Comparison of ENCODE assay signal across 8 cellular contexts in genomic region chr1:225879521-225880209, GRCh38. TPM values are rescaled to one million over a fixed set of nuclear protein-coding genes. Genes with fewer than 3 reads are reported as not detected.
A peak's percentile ranks its signal among the peaks of the same experiment; 100 is the strongest.
DNase-seq lines count a peak whose midpoint lies in the region; ATAC-seq and TF ChIP-seq lines count a peak whose summit lies in the region.

No MANE protein-coding gene starts in this region.

- peak; percentile 84 for DNase-seq in SW480 (ENCODE audit: low spot score)
- no peak for DNase-seq in esophagus muscularis mucosa (ENCODE audit: extremely low spot score)
- DNase-seq in gastrocnemius medialis, result peak in 1 of 2 donors; percentile 10
- no peak for DNase-seq in NCI-H187 (lab: John Stamatoyannopoulos, UW)
- DNase-seq in cerebellum (ENCODE audit: low spot score), result no peak

- ATAC-seq in HG02678 (IDR thresholded peaks at IDR 0.05; ENCODE audit: unreplicated experiment), result peak; percentile 26
- no peak for ATAC-seq in gastrocnemius medialis
- no peak for ATAC-seq in GM19467 (IDR thresholded peaks at IDR 0.05; ENCODE audit: unreplicated experiment)
- no peak for ATAC-seq in GM19324 (IDR thresholded peaks at IDR 0.05; ENCODE audit: low FRiP score, unreplicated experiment)

- TF ChIP-seq POLR2A in esophagus muscularis mucosa (IDR thresholded peaks at IDR 0.05; ENCODE audit: low read depth) (no peak), gastrocnemius medialis (IDR thresholded peaks at IDR 0.05) (no peak)

- H3K4me1 ChIP-seq in esophagus muscularis mucosa, result peaks cover 45 to 62% (median 55%) of the 10 kb centered on the region in 4 donors
- H3K4me1 ChIP-seq in gastrocnemius medialis, result peaks cover 54 to 55% of the 10 kb centered on the region in 2 donors

- intact Hi-C loops in esophagus muscularis mucosa (cut with DNase I) (no loop called here), gastrocnemius medialis (cut with DNase I; ENCODE audit: low total_unique reads) (loop anchor here (2.0 to 10.0 kb wide), 7 partner anchors 33 to 227 kb away; partner anchors contain the start of genes ENAH, H3-3A, PYCR2 and SDE2)

- no peaks in the 10 kb centered on the region for H3K9me3 ChIP-seq in esophagus muscularis mucosa
- H3K9me3 ChIP-seq in gastrocnemius medialis, result no peaks in the 10 kb centered on the region

- 69% methylated on average over 8 of the region's 8 CpGs for WGBS in esophagus muscularis mucosa

- no peak for TF ChIP-seq CTCF in esophagus muscularis mucosa (IDR thresholded peaks at IDR 0.05)
- TF ChIP-seq CTCF in gastrocnemius medialis (IDR thresholded peaks at IDR 0.05 in 4 of 5, conservative IDR thresholded peaks at IDR 0.05 in 1 of 5), result no peak

- H3K36me3 ChIP-seq in esophagus muscularis mucosa (peaks cover 5 to 29% (median 20%) of the 10 kb centered on the region in 4 donors), gastrocnemius medialis (peaks cover 0 to 8% of the 10 kb centered on the region in 2 donors)

- H3K27ac ChIP-seq in esophagus muscularis mucosa (replicated peaks in 1 of 4) (peak overlapping the region; percentile 11 to 92 (median 38)), gastrocnemius medialis (peak overlapping the region; percentile 86 to 98 (median 89))

- no peak for TF ChIP-seq EP300 in esophagus muscularis mucosa (IDR thresholded peaks at IDR 0.05)

- H3K4me3 ChIP-seq in esophagus muscularis mucosa (no peak overlapping the region), gastrocnemius medialis (no peak overlapping the region)

- H3K27me3 ChIP-seq in esophagus muscularis mucosa, result no peaks in the 10 kb centered on the region
- H3K27me3 ChIP-seq in gastrocnemius medialis, result no peaks in the 10 kb centered on the region

- in situ Hi-C loops in gastrocnemius medialis (cut with MboI; ENCODE audit: low sequenced_read_pairs in 4 of 4), result no loop called here

RNA-seq across cellular contexts. Expression of gene TMEM63A, which starts 2.5 kb away (rescaled TPM):
- total RNA-seq in esophagus muscularis mucosa (10 to 100 TPM; 14.6 to 30.7 (median 24.5) TPM), gastrocnemius medialis (10 to 100 TPM in 2 of 4 donors, 1 to 10 TPM in 2; 6.3 to 19.5 (median 10.6) TPM), cerebellum (15.1 TPM)

RNA-seq across cellular contexts. Expression of gene LEFTY1, which starts 9.3 kb away (rescaled TPM):
- under 1 TPM in 1 of 4 donors, not detected in 3; 0.33 TPM for total RNA-seq in esophagus muscularis mucosa
- total RNA-seq in gastrocnemius medialis, result under 1 TPM in 1 of 4 donors, not detected in 3; 0.97 TPM
- total RNA-seq in cerebellum, result not detected

RNA-seq across cellular contexts. Expression of gene PYCR2, which starts 44.4 kb away (rescaled TPM):
- total RNA-seq in esophagus muscularis mucosa (10 to 100 TPM; 37.4 to 73.6 (median 58.2) TPM), gastrocnemius medialis (10 to 100 TPM; 31.9 to 50.3 (median 42.5) TPM), cerebellum (15.6 TPM)
